In genomic region chr5:157390924-157391297, GRCh38 we compare ENCODE assay signal across 11 cellular contexts.
A peak's percentile ranks its signal among the peaks of the same experiment; 100 is the strongest.
DNase-seq lines count a peak whose midpoint lies in the region; ATAC-seq and TF ChIP-seq lines count a peak whose summit lies in the region.
"Had no signal": no experiment of that assay in that cellular context is flagged by ENCODE, and none has a peak within 500 bp of the region (broad histone marks: within the 10 kb centered on the region; RNA-seq: fewer than 3 reads in every experiment).

No MANE protein-coding gene starts in this region.

- 92 to 99% methylated on average over 6 of the region's 6 CpGs for WGBS in testis, 2 donors

- DNase-seq in CD4-positive, alpha-beta memory T cell: no peak
- DNase-seq in Panc1 (ENCODE audit: low read depth, low spot score) (no peak), chondrocyte (ENCODE audit: low spot score) (no peak), osteocyte (ENCODE audit: extremely low spot score, unreplicated experiment) (no peak), testis (no peak), germinal center (ENCODE audit: low spot score) (no peak), COLO829 (ENCODE audit: low spot score) (no peak)
- DNase-seq: cortex of kidney, GF-D8 had no signal

- no TSS peak for BruUV-seq in Panc1 (replicated peaks; lab: Mats Ljungman, UMichigan)

- POLR2A ChIA-PET in CD4-positive, alpha-beta memory T cell (lab: Charles Lee; ENCODE audit: partially characterized antibody): interaction anchor here (1.3 kb wide), 1 partner anchor 11 kb away, joined by 4 read pairs; no protein-coding TSS in a partner anchor
- POLR2A ChIA-PET in Panc1 (lab: Charles Lee): no interaction called here

- peak overlapping the region; percentile 41 for H3K27ac ChIP-seq in CD4-positive, alpha-beta memory T cell (ENCODE audit: low read depth, low read length)
- H3K27ac ChIP-seq in Panc1 (ENCODE audit: low read length) (no peak overlapping the region), testis (no peak overlapping the region)

- peaks cover 0 to 4% (median 0%) of the 10 kb centered on the region in 8 donors for H3K9me3 Mint-ChIP-seq in CD4-positive, alpha-beta memory T cell
- H3K9me3 Mint-ChIP-seq in chondrocyte (ENCODE audit: low read depth): peaks cover 2% of the 10 kb centered on the region
- H3K9me3 Mint-ChIP-seq in osteocyte (ENCODE audit: unreplicated experiment): peaks cover 6% of the 10 kb centered on the region

- intact Hi-C loops in CD4-positive, alpha-beta memory T cell (cut with micrococcal nuclease): no loop called here
- intact Hi-C loops in Panc1 (cut with micrococcal nuclease; ENCODE audit: unreplicated experiment): no loop called here
- intact Hi-C loops in testis (cut with DNase I; ENCODE audit: low total_unique reads): no loop called here

- CTCF ChIA-PET in CD4-positive, alpha-beta memory T cell (lab: Charles Lee; ENCODE audit: partially characterized antibody): interaction anchor here (1.3 to 2.0 kb wide), 2 partner anchors 40 to 48 kb away, joined by 5 to 6 read pairs; no protein-coding TSS in a partner anchor
- CTCF ChIA-PET in Panc1 (lab: Charles Lee): no interaction called here

- H3K36me3 Mint-ChIP-seq in CD4-positive, alpha-beta memory T cell: peaks cover 60 to 61% of the 10 kb centered on the region in 2 donors
- H3K36me3 Mint-ChIP-seq in chondrocyte (ENCODE audit: low read depth) (peaks cover 5% of the 10 kb centered on the region), osteocyte (ENCODE audit: unreplicated experiment) (peaks cover 10% of the 10 kb centered on the region)

- no peaks in the 10 kb centered on the region for H3K27me3 Mint-ChIP-seq in CD4-positive, alpha-beta memory T cell
- H3K27me3 Mint-ChIP-seq in chondrocyte (ENCODE audit: low read depth) (no peaks in the 10 kb centered on the region), osteocyte (ENCODE audit: unreplicated experiment) (no peaks in the 10 kb centered on the region)

- peak overlapping the region in 2 of 8 donors; percentile 26 to 35 for H3K4me3 Mint-ChIP-seq in CD4-positive, alpha-beta memory T cell
- H3K4me3 Mint-ChIP-seq in chondrocyte (ENCODE audit: unreplicated experiment) (no peak overlapping the region), osteocyte (ENCODE audit: unreplicated experiment) (no peak overlapping the region)

- H3K4me3 ChIP-seq in CD4-positive, alpha-beta memory T cell (ENCODE audit: low read length in 2 of 2): no peak overlapping the region
- H3K4me3 ChIP-seq in Panc1 (ENCODE audit: low read depth in 2 of 2, low read length in 2 of 2) (no peak overlapping the region), testis (no peak overlapping the region)
- H3K4me3 ChIP-seq: MG63 had no signal

- H3K4me1 ChIP-seq in CD4-positive, alpha-beta memory T cell (ENCODE audit: insufficient read depth, low read length): peaks cover 12% of the 10 kb centered on the region
- no peaks in the 10 kb centered on the region for H3K4me1 ChIP-seq in Panc1 (ENCODE audit: control insufficient read depth, insufficient read depth, low read length)
- H3K4me1 ChIP-seq in testis: peaks cover 3% of the 10 kb centered on the region

- in situ Hi-C loops in Panc1 (cut with HindIII; ENCODE audit: low pct_unique_long_range_greater_than_20kb, low sequenced_read_pairs): no loop called here

- H3K27me3 ChIP-seq in CD4-positive, alpha-beta memory T cell (ENCODE audit: insufficient read depth, low read length): no peaks in the 10 kb centered on the region
- H3K27me3 ChIP-seq in Panc1 (ENCODE audit: control insufficient read depth, insufficient read depth, low read length) (no peaks in the 10 kb centered on the region), testis (no peaks in the 10 kb centered on the region)
- H3K27me3 ChIP-seq: MG63 had no signal

- ATAC-seq in Panc1: peak; percentile 51
- ATAC-seq in HG02678 (IDR thresholded peaks at IDR 0.05; ENCODE audit: unreplicated experiment): no peak

- H3K36me3 ChIP-seq in CD4-positive, alpha-beta memory T cell (ENCODE audit: insufficient read depth, low read length): peaks cover 58% of the 10 kb centered on the region
- no peaks in the 10 kb centered on the region for H3K36me3 ChIP-seq in Panc1 (ENCODE audit: control insufficient read depth, insufficient read depth, low read length)
- no peaks in the 10 kb centered on the region for H3K36me3 ChIP-seq in testis (ENCODE audit: low read depth, missing control alignments)
- H3K36me3 ChIP-seq: MG63 had no signal

- peak overlapping the region; percentile 88 to 96 (median 92) for H3K27ac Mint-ChIP-seq in CD4-positive, alpha-beta memory T cell
- H3K27ac Mint-ChIP-seq in chondrocyte (ENCODE audit: unreplicated experiment) (peak overlapping the region; percentile 90), osteocyte (ENCODE audit: unreplicated experiment) (peak overlapping the region; percentile 79)

- no peaks in the 10 kb centered on the region for H3K9me3 ChIP-seq in CD4-positive, alpha-beta memory T cell (ENCODE audit: control insufficient read depth in 1 of 2, low read length in 2 of 2)
- no peaks in the 10 kb centered on the region for H3K9me3 ChIP-seq in Panc1 (ENCODE audit: control insufficient read depth, insufficient read depth, low read depth, low read length)
- no peaks in the 10 kb centered on the region for H3K9me3 ChIP-seq in testis
- H3K9me3 ChIP-seq: MG63 had no signal

- no peak for TF ChIP-seq POLR2A in testis (IDR thresholded peaks at IDR 0.05)

- H3K4me1 Mint-ChIP-seq in CD4-positive, alpha-beta memory T cell: peaks cover 2 to 24% (median 8%) of the 10 kb centered on the region in 4 donors
- H3K4me1 Mint-ChIP-seq in chondrocyte (ENCODE audit: low read depth) (peaks cover 57% of the 10 kb centered on the region), osteocyte (ENCODE audit: unreplicated experiment) (peaks cover 61% of the 10 kb centered on the region)

- TF ChIP-seq CTCF in Panc1 (IDR thresholded peaks at IDR 0.05) (no peak), chondrocyte (IDR thresholded peaks at IDR 0.05) (no peak), osteocyte (IDR thresholded peaks at IDR 0.05) (no peak), testis (IDR thresholded peaks at IDR 0.05) (no peak)
